ENCODE assay signal across 8 cellular contexts in the genomic region with DNA sequence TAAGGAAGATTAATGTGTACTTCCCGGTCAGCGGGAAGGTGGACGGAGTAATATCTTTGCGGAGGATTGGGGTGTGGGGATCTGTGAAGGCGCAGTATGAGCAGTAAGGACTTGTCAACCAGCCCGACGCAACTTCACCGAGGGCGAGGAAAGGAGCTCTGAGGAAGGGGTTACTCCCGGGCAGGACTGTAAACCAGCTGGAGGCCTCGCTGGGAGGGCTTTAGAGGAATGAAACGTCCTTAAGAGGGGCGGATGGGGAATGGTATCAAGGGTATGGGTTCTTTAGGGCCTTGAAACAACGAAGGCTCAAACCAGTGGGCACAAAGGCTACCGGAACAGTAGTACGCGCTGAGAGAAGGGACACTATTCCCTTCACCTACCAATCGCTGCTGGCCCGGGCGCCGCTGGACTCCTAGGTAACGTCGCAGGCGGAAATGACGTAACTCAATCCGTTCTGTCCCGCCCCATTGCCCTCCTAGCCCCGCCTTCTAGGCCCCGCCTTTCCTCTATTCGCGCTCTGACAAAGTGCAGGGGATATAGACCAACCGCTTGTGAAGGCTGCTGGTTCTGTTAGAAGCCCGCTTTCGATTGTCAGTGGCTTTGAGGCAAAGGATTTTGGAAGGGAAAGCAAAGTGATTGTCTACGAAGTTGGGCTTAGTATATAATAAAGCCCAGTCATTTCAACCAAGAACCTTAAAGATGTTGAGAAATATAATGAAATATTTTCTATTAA. TPM values are rescaled to one million over a fixed set of nuclear protein-coding genes. Genes with fewer than 3 reads are reported as not detected.
DNase-seq lines count a peak whose midpoint lies in the region; ATAC-seq and TF ChIP-seq lines count a peak whose summit lies in the region.

A gene with protein sequence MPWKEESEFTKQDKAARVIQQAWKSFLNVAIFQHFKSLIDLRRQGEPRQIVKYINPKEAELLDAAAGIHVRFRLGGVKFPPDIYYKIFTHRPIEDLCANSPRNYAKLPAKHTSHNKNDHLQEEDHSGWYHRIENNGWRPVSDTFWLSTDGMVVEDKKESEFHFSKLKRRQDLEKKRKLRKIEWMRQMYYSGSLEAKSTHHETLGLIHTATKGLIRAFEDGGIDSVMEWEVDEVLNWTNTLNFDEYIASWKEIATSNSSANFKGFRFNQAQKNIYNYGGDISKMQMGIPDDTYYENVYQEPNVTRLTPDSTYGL (minus strand): TSS at position 439 of the 733 bp plus-strand sequence. CDS start 5,970 bp downstream, outside the sequence.

- peak within 1 kb of the TSS; percentile 93 for H3K27ac ChIP-seq in naive thymus-derived CD4-positive, alpha-beta T cell (ENCODE audit: low read depth, low read length)

- H3K4me3 Mint-ChIP-seq in activated T-helper 2 cell treated with anti-CD3 and anti-CD28 coated beads, Interferon-gamma antibody, Interleukin-2, Interleukin-4, amounts not matched to agents 10 μg/mL and 5 μg/mL and 100 μg/mL, durations not matched to agents 14 hours and 24 hours and 36 hours (ENCODE audit: low read depth): peak within 1 kb of the TSS; percentile 96
- peak within 1 kb of the TSS; percentile 93 to 100 (median 98) for H3K4me3 Mint-ChIP-seq in naive thymus-derived CD4-positive, alpha-beta T cell
- peak within 1 kb of the TSS; percentile 98 for H3K4me3 Mint-ChIP-seq in stimulated activated memory B cell treated with anti-CD40 and anti-IgM and Interleukin-4, amounts not matched to agents 10 μg/mL and 1 μg/mL and 100 μg/mL, for 72 hours

- no peaks in the 10 kb centered on the region for H3K9me3 ChIP-seq in naive thymus-derived CD4-positive, alpha-beta T cell (ENCODE audit: control insufficient read depth in 2 of 3, low read length in 3 of 3)

- H3K4me1 Mint-ChIP-seq in activated T-helper 2 cell treated with anti-CD3 and anti-CD28 coated beads, Interferon-gamma antibody, Interleukin-2, Interleukin-4, amounts not matched to agents 10 μg/mL and 5 μg/mL and 100 μg/mL, durations not matched to agents 14 hours and 24 hours and 36 hours (ENCODE audit: low read depth): peaks cover 16% of the 10 kb centered on the region
- peaks cover 0 to 27% (median 17%) of the 10 kb centered on the region in 7 donors for H3K4me1 Mint-ChIP-seq in naive thymus-derived CD4-positive, alpha-beta T cell
- peaks cover 6% of the 10 kb centered on the region for H3K4me1 Mint-ChIP-seq in stimulated activated memory B cell treated with anti-CD40 and anti-IgM and Interleukin-4, amounts not matched to agents 10 μg/mL and 1 μg/mL and 100 μg/mL, for 72 hours

- intact Hi-C loops in activated T-helper 2 cell treated with anti-CD3 and anti-CD28 coated beads, Interferon-gamma antibody, Interleukin-2, Interleukin-4, amounts not matched to agents 10 μg/mL and 5 μg/mL and 100 μg/mL, durations not matched to agents 14 hours and 24 hours and 36 hours (cut with micrococcal nuclease): loop anchor here (1.0 to 10.0 kb wide), 10 partner anchors 10 to 902 kb away; a partner anchor contains a TSS
- intact Hi-C loops in naive thymus-derived CD4-positive, alpha-beta T cell (cut with micrococcal nuclease): loop anchor here (1.0 to 10.0 kb wide), 15 partner anchors 30 to 1964 kb away; a partner anchor contains a TSS

- POLR2A ChIA-PET in naive thymus-derived CD4-positive, alpha-beta T cell (lab: Charles Lee): interaction anchor here (0.5 to 1.8 kb wide), 13 partner anchors 11 to 458 kb away, joined by 3 to 11 read pairs (median 4); a partner anchor contains a TSS

- peak; percentile 98 for ATAC-seq in naive thymus-derived CD4-positive, alpha-beta T cell
- peak; percentile 100 for ATAC-seq in stimulated activated memory B cell treated with anti-CD40 and anti-IgM and Interleukin-4, amounts not matched to agents 10 μg/mL and 1 μg/mL and 100 μg/mL, for 72 hours

- no peaks in the 10 kb centered on the region for H3K36me3 Mint-ChIP-seq in activated T-helper 2 cell treated with anti-CD3 and anti-CD28 coated beads, Interferon-gamma antibody, Interleukin-2, Interleukin-4, amounts not matched to agents 10 μg/mL and 5 μg/mL and 100 μg/mL, durations not matched to agents 14 hours and 24 hours and 36 hours (ENCODE audit: low read depth)
- H3K36me3 Mint-ChIP-seq in naive thymus-derived CD4-positive, alpha-beta T cell: peaks cover 0 to 3% (median 0%) of the 10 kb centered on the region in 5 donors
- H3K36me3 Mint-ChIP-seq in stimulated activated memory B cell treated with anti-CD40 and anti-IgM and Interleukin-4, amounts not matched to agents 10 μg/mL and 1 μg/mL and 100 μg/mL, for 72 hours: peaks cover 5% of the 10 kb centered on the region

- H3K4me3 ChIP-seq in LNCaP clone FGC (ENCODE audit: low read depth, low read length) (peak within 1 kb of the TSS; percentile 77), fibroblast of mammary gland (ENCODE audit: control insufficient read depth, low read depth, low read length) (peak within 1 kb of the TSS; percentile 96)
- peak within 1 kb of the TSS; percentile 81 for H3K4me3 ChIP-seq in naive thymus-derived CD4-positive, alpha-beta T cell (ENCODE audit: low read length)

- no peaks in the 10 kb centered on the region for H3K9me3 Mint-ChIP-seq in activated T-helper 2 cell treated with anti-CD3 and anti-CD28 coated beads, Interferon-gamma antibody, Interleukin-2, Interleukin-4, amounts not matched to agents 10 μg/mL and 5 μg/mL and 100 μg/mL, durations not matched to agents 14 hours and 24 hours and 36 hours
- peaks cover 0 to 3% (median 0%) of the 10 kb centered on the region in 11 donors for H3K9me3 Mint-ChIP-seq in naive thymus-derived CD4-positive, alpha-beta T cell
- H3K9me3 Mint-ChIP-seq in stimulated activated memory B cell treated with anti-CD40 and anti-IgM and Interleukin-4, amounts not matched to agents 10 μg/mL and 1 μg/mL and 100 μg/mL, for 72 hours: no peaks in the 10 kb centered on the region

- no peaks in the 10 kb centered on the region for H3K27me3 Mint-ChIP-seq in activated T-helper 2 cell treated with anti-CD3 and anti-CD28 coated beads, Interferon-gamma antibody, Interleukin-2, Interleukin-4, amounts not matched to agents 10 μg/mL and 5 μg/mL and 100 μg/mL, durations not matched to agents 14 hours and 24 hours and 36 hours (ENCODE audit: low read depth)
- H3K27me3 Mint-ChIP-seq in naive thymus-derived CD4-positive, alpha-beta T cell: no peaks in the 10 kb centered on the region
- no peaks in the 10 kb centered on the region for H3K27me3 Mint-ChIP-seq in stimulated activated memory B cell treated with anti-CD40 and anti-IgM and Interleukin-4, amounts not matched to agents 10 μg/mL and 1 μg/mL and 100 μg/mL, for 72 hours

- H3K27ac Mint-ChIP-seq in activated T-helper 2 cell treated with anti-CD3 and anti-CD28 coated beads, Interferon-gamma antibody, Interleukin-2, Interleukin-4, amounts not matched to agents 10 μg/mL and 5 μg/mL and 100 μg/mL, durations not matched to agents 14 hours and 24 hours and 36 hours: peak within 1 kb of the TSS; percentile 100
- H3K27ac Mint-ChIP-seq in naive thymus-derived CD4-positive, alpha-beta T cell: peak within 1 kb of the TSS; percentile 98 to 100 (median 100)
- H3K27ac Mint-ChIP-seq in stimulated activated memory B cell treated with anti-CD40 and anti-IgM and Interleukin-4, amounts not matched to agents 10 μg/mL and 1 μg/mL and 100 μg/mL, for 72 hours: peak within 1 kb of the TSS; percentile 97

- peaks cover 3 to 5% of the 10 kb centered on the region in 2 donors for H3K4me1 ChIP-seq in naive thymus-derived CD4-positive, alpha-beta T cell (ENCODE audit: control insufficient read depth in 2 of 2, insufficient read depth in 2 of 2, low read length in 2 of 2)

- CTCF ChIA-PET in naive thymus-derived CD4-positive, alpha-beta T cell (lab: Charles Lee): no interaction called here

- DNase-seq in EL: peak; percentile 98
- peak; percentile 94 for DNase-seq in H4 (ENCODE audit: low spot score)
- peak; percentile 91 for DNase-seq in LNCaP clone FGC (ENCODE audit: low read depth)
- DNase-seq in RPMI8226: peak; percentile 98
- DNase-seq in activated T-helper 2 cell treated with anti-CD3 and anti-CD28 coated beads, Interferon-gamma antibody, Interleukin-2, Interleukin-4, amounts not matched to agents 10 μg/mL and 5 μg/mL and 100 μg/mL, durations not matched to agents 14 hours and 24 hours and 36 hours (ENCODE audit: low spot score): peak; percentile 94
- peak; percentile 97 for DNase-seq in fibroblast of mammary gland (ENCODE audit: low read depth)
- peak; percentile 88 to 97 (median 94) for DNase-seq in naive thymus-derived CD4-positive, alpha-beta T cell

- H3K36me3 ChIP-seq in naive thymus-derived CD4-positive, alpha-beta T cell (ENCODE audit: control insufficient read depth in 2 of 3, insufficient read depth in 3 of 3, low read length in 3 of 3): no peaks in the 10 kb centered on the region

- H3K27me3 ChIP-seq in naive thymus-derived CD4-positive, alpha-beta T cell (ENCODE audit: control insufficient read depth in 2 of 2, insufficient read depth in 2 of 2, low read length in 2 of 2): no peaks in the 10 kb centered on the region

- TF ChIP-seq CTCF in LNCaP clone FGC (IDR thresholded peaks at IDR 0.05; ENCODE audit: control insufficient read depth, extremely low read depth, insufficient read depth) (no peak), fibroblast of mammary gland (conservative IDR thresholded peaks at IDR 0.05; ENCODE audit: control insufficient read depth, insufficient read depth, low read depth, low read length) (no peak)

RNA-seq across cellular contexts. Expression of the gene that starts here (rescaled TPM):
- total RNA-seq in H4 (2014; rRNA removed; shearing (Covaris generic)): 0.41 TPM in 1 of 2 replicates, not detected in the other
- 0.43 and 0.97 TPM in 2 replicates for total RNA-seq in activated T-helper 2 cell treated with anti-CD3 and anti-CD28 coated beads, Interferon-gamma antibody, Interleukin-2, Interleukin-4, amounts not matched to agents 10 μg/mL and 5 μg/mL and 100 μg/mL, durations not matched to agents 14 hours and 24 hours and 36 hours
- 1 to 10 TPM in 2 of 5 experiments, under 1 TPM in 3; 0.27 to 1.5 (median 0.51) TPM for total RNA-seq in naive thymus-derived CD4-positive, alpha-beta T cell
- 1 to 10 TPM in 1 of 2 donors, under 1 TPM in 1; 0.61 to 2.0 TPM for polyA plus RNA-seq in naive thymus-derived CD4-positive, alpha-beta T cell

Comparison
In these comparisons a context has a peak if more than half of its experiments do, and no peak if none do; other contexts are left out.
1. Peak in every context shown above with its lines: DNase-seq, ATAC-seq, H3K4me3 ChIP-seq and H3K27ac ChIP-seq.
2. Peak in DNase-seq in H4; RNA of the gene not detected or under 1 TPM.
3. Peak in DNase-seq in activated T-helper 2 cell treated with anti-CD3 and anti-CD28 coated beads, Interferon-gamma antibody, Interleukin-2, Interleukin-4, amounts not matched to agents 10 μg/mL and 5 μg/mL and 100 μg/mL, durations not matched to agents 14 hours and 24 hours and 36 hours; RNA of the gene not detected or under 1 TPM.